ENCODE assay signal across 8 cellular contexts in genomic region chr2:231393149-231394131, GRCh38.
DNase-seq lines count a peak whose midpoint lies in the region; ATAC-seq and TF ChIP-seq lines count a peak whose summit lies in the region.

No MANE protein-coding gene starts in this region.

- H3K9me2 ChIP-seq in DOHH2 (replicated peaks; ENCODE audit: control insufficient read depth, low read length) = no peaks in the 10 kb centered on the region

- peak; percentile 92 for DNase-seq in NAMALWA (ENCODE audit: low spot score)
- no peak for DNase-seq in fibroblast of mammary gland (ENCODE audit: low read depth)
- no peak for DNase-seq in NCI-H446 treated with DMSO at 0.1 percent for 48 hours (lab: John Stamatoyannopoulos, UW)
- DNase-seq in KG1 (lab: John Stamatoyannopoulos, UW) = no peak
- DNase-seq in effector CD8-positive, alpha-beta T cell (lab: John Stamatoyannopoulos, UW) = no peak

- H3K4me1 ChIP-seq in DOHH2 (ENCODE audit: control insufficient read depth, low read length) = peaks cover 47% of the 10 kb centered on the region

- H3K4me3 ChIP-seq in DOHH2 (ENCODE audit: low read length) = peak overlapping the region; percentile 80
- no peak overlapping the region for H3K4me3 ChIP-seq in fibroblast of mammary gland (ENCODE audit: control insufficient read depth, low read depth, low read length)

- H4K20me1 ChIP-seq in DOHH2 (ENCODE audit: control insufficient read depth, insufficient read depth, low read depth, low read length) = no peaks in the 10 kb centered on the region

- peak overlapping the region; percentile 93 for H3K27ac ChIP-seq in DOHH2 (ENCODE audit: low read depth, low read length)

- peaks cover 9% of the 10 kb centered on the region; the same call in 1 of the 2 replicates for H3K36me3 ChIP-seq in DOHH2 (ENCODE audit: control insufficient read depth, low read length)

- H3F3A ChIP-seq in DOHH2 (ENCODE audit: control insufficient read depth, insufficient read depth) = peaks cover 14% of the 10 kb centered on the region

- peaks cover 21% of the 10 kb centered on the region for H3K79me2 ChIP-seq in DOHH2 (ENCODE audit: control insufficient read depth, low read length)

- H3K4me2 ChIP-seq in DOHH2 (ENCODE audit: low read length) = peak overlapping the region; percentile 88

- ATAC-seq in GM19395 (IDR thresholded peaks at IDR 0.05; ENCODE audit: unreplicated experiment) (peak; percentile 40), GM21526 (IDR thresholded peaks at IDR 0.05; ENCODE audit: low FRiP score, unreplicated experiment) (no peak)

- H3K27me3 ChIP-seq in DOHH2 (ENCODE audit: control insufficient read depth, low read length) = no peaks in the 10 kb centered on the region

- peak; percentile 55 for TF ChIP-seq CTCF in DOHH2 (IDR thresholded peaks at IDR 0.05; ENCODE audit: low read depth, low read length, poor library complexity, severe bottlenecking)
- TF ChIP-seq CTCF in fibroblast of mammary gland (conservative IDR thresholded peaks at IDR 0.05; ENCODE audit: control insufficient read depth, insufficient read depth, low read depth, low read length) = peak; percentile 10

- no peaks in the 10 kb centered on the region for H3K9me3 ChIP-seq in DOHH2 (ENCODE audit: control insufficient read depth, insufficient read depth, low read length)
